1 cellular context compared by ENCODE assay signal in the genomic region with DNA sequence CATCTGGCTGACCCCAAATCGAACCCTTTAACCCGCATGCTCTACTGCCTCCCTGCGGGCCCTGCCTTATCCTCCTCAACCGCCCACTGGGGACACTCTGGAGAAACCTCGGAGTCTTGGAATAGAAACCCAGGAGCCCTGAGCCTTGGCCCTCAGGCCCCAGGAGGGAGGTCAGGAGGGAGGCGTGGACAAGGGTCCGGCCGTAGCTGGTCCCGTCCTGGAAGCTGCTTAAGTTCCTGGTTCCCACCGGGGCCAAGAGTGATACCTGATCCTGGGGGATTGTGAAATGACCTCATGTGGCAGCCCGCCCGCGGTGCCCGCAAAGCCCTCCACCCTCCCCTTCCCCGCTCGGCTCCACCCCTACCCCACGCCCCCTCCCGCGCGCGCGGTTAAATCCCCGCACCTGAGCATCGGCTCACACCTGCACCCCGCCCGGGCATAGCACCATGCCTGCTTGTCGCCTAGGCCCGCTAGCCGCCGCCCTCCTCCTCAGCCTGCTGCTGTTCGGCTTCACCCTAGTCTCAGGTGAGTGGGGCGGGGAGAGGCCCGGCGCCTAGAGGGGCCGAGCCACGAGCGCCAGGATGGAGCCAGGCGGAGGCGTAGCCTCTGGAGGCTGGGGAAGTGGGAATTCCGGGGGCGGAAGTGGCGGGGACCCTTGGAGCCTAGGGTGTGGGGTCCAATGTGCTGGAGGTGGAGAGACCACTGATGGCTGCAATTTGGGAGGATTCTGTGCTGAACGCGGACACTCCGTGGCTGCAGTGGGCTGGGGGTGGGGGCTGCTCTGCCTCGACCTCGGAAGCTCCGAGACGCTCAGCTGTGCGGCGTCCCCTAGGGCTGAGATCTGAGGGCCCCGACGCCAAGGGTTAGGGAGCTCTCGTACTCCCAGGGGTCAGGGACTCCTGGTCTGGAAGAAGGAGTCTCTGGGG.
TF ChIP-seq lines count a peak whose summit lies in the region.

A gene with protein sequence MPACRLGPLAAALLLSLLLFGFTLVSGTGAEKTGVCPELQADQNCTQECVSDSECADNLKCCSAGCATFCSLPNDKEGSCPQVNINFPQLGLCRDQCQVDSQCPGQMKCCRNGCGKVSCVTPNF (plus strand): TSS at position 418 of the 926 bp plus-strand sequence. CDS start 29 bp downstream, at position 447.

TF ChIP-seq in HCT116, 20 proteins besides CTCF, POLR2A, EP300 and RAD21:
- TF ChIP-seq FOSL1 (IDR thresholded peaks at IDR 0.05; ENCODE audit: low read depth) (no peak), SP1 (IDR thresholded peaks at IDR 0.05; ENCODE audit: low read depth) (no peak), JUND (IDR thresholded peaks at IDR 0.05) (no peak), TCF7L2 (IDR thresholded peaks at IDR 0.05; ENCODE audit: borderline replicate concordance, extremely low read depth, insufficient read depth, insufficient read length) (no peak), CBX3 (IDR thresholded peaks at IDR 0.05; ENCODE audit: low read depth) (no peak), YY1 (IDR thresholded peaks at IDR 0.05; ENCODE audit: extremely low read depth, insufficient replicate concordance, low read depth, low read length) (no peak), SIN3A (IDR thresholded peaks at IDR 0.05; ENCODE audit: low read depth) (no peak), ELF1 (IDR thresholded peaks at IDR 0.05; ENCODE audit: borderline replicate concordance, low read depth) (no peak), EZH2phosphoT487 (IDR thresholded peaks at IDR 0.05; ENCODE audit: borderline replicate concordance) (no peak), POLR2AphosphoS5 (IDR thresholded peaks at IDR 0.05; ENCODE audit: low read depth, low read length) (no peak), ZFX (IDR thresholded peaks at IDR 0.05) (no peak), CEBPB (IDR thresholded peaks at IDR 0.05; ENCODE audit: low read depth) (no peak), EZH2 (IDR thresholded peaks at IDR 0.05) (no peak), EGR1 (IDR thresholded peaks at IDR 0.05; ENCODE audit: low read depth) (no peak), ZNF274 (IDR thresholded peaks at IDR 0.05; ENCODE audit: low read depth, low read length) (no peak), SRF (IDR thresholded peaks at IDR 0.05; ENCODE audit: low read depth) (no peak)
- TF ChIP-seq, protein P1, sequence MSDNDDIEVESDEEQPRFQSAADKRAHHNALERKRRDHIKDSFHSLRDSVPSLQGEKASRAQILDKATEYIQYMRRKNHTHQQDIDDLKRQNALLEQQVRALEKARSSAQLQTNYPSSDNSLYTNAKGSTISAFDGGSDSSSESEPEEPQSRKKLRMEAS (IDR thresholded peaks at IDR 0.05) = no peak
- TF ChIP-seq, protein P2, sequence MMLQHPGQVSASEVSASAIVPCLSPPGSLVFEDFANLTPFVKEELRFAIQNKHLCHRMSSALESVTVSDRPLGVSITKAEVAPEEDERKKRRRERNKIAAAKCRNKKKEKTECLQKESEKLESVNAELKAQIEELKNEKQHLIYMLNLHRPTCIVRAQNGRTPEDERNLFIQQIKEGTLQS (IDR thresholded peaks at IDR 0.05) = no peak
- TF ChIP-seq, protein P3, sequence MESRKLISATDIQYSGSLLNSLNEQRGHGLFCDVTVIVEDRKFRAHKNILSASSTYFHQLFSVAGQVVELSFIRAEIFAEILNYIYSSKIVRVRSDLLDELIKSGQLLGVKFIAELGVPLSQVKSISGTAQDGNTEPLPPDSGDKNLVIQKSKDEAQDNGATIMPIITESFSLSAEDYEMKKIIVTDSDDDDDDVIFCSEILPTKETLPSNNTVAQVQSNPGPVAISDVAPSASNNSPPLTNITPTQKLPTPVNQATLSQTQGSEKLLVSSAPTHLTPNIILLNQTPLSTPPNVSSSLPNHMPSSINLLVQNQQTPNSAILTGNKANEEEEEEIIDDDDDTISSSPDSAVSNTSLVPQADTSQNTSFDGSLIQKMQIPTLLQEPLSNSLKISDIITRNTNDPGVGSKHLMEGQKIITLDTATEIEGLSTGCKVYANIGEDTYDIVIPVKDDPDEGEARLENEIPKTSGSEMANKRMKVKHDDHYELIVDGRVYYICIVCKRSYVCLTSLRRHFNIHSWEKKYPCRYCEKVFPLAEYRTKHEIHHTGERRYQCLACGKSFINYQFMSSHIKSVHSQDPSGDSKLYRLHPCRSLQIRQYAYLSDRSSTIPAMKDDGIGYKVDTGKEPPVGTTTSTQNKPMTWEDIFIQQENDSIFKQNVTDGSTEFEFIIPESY (IDR thresholded peaks at IDR 0.05; ENCODE audit: extremely low read depth, insufficient replicate concordance, low read length) = no peak
- TF ChIP-seq, protein P4, sequence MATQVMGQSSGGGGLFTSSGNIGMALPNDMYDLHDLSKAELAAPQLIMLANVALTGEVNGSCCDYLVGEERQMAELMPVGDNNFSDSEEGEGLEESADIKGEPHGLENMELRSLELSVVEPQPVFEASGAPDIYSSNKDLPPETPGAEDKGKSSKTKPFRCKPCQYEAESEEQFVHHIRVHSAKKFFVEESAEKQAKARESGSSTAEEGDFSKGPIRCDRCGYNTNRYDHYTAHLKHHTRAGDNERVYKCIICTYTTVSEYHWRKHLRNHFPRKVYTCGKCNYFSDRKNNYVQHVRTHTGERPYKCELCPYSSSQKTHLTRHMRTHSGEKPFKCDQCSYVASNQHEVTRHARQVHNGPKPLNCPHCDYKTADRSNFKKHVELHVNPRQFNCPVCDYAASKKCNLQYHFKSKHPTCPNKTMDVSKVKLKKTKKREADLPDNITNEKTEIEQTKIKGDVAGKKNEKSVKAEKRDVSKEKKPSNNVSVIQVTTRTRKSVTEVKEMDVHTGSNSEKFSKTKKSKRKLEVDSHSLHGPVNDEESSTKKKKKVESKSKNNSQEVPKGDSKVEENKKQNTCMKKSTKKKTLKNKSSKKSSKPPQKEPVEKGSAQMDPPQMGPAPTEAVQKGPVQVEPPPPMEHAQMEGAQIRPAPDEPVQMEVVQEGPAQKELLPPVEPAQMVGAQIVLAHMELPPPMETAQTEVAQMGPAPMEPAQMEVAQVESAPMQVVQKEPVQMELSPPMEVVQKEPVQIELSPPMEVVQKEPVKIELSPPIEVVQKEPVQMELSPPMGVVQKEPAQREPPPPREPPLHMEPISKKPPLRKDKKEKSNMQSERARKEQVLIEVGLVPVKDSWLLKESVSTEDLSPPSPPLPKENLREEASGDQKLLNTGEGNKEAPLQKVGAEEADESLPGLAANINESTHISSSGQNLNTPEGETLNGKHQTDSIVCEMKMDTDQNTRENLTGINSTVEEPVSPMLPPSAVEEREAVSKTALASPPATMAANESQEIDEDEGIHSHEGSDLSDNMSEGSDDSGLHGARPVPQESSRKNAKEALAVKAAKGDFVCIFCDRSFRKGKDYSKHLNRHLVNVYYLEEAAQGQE (IDR thresholded peaks at IDR 0.05; ENCODE audit: low read depth) = no peak
